Comparison of ENCODE assay signal across 29 cellular contexts in genomic region chr11:120857508-120857907, GRCh38.
"Had no signal": no experiment of that assay in that cellular context is flagged by ENCODE, and none has a peak within 500 bp of the region (broad histone marks: within the 10 kb centered on the region; RNA-seq: fewer than 3 reads in every experiment).

No MANE protein-coding gene starts in this region.

- H3K4me3 ChIP-seq: ovary, psoas muscle, right lobe of liver, sigmoid colon, suprapubic skin, testis, tibial artery, transverse colon, upper lobe of right lung, uterus had no signal

- H3K27ac Mint-ChIP-seq: naive thymus-derived CD8-positive, alpha-beta T cell; nephron progenitor cell; stimulated activated memory B cell treated with anti-CD40 and anti-IgM and Interleukin-4, amounts not matched to agents 10 μg/mL and 1 μg/mL and 100 μg/mL, for 72 hours; stimulated activated naive CD8-positive, alpha-beta T cell treated with anti-CD3 and anti-CD28 coated beads, Interleukin-15, amount 100 ng/mL, for 72 hours; type B pancreatic cell had no signal

- H3K36me3 Mint-ChIP-seq: naive thymus-derived CD8-positive, alpha-beta T cell; stimulated activated memory B cell treated with anti-CD40 and anti-IgM and Interleukin-4, amounts not matched to agents 10 μg/mL and 1 μg/mL and 100 μg/mL, for 72 hours; type B pancreatic cell had no signal

- H3K9me3 ChIP-seq: neutrophil, ovary, psoas muscle, right lobe of liver, sigmoid colon, suprapubic skin, testis, tibial artery, transverse colon, upper lobe of right lung, uterus had no signal

- H3K4me3 Mint-ChIP-seq: naive thymus-derived CD8-positive, alpha-beta T cell; nephron progenitor cell; neural crest cell; stimulated activated memory B cell treated with anti-CD40 and anti-IgM and Interleukin-4, amounts not matched to agents 10 μg/mL and 1 μg/mL and 100 μg/mL, for 72 hours; stimulated activated naive CD8-positive, alpha-beta T cell treated with anti-CD3 and anti-CD28 coated beads, Interleukin-15, amount 100 ng/mL, for 72 hours; type B pancreatic cell had no signal

- H3K4me1 Mint-ChIP-seq: naive thymus-derived CD8-positive, alpha-beta T cell; nephron progenitor cell; stimulated activated memory B cell treated with anti-CD40 and anti-IgM and Interleukin-4, amounts not matched to agents 10 μg/mL and 1 μg/mL and 100 μg/mL, for 72 hours; stimulated activated naive CD8-positive, alpha-beta T cell treated with anti-CD3 and anti-CD28 coated beads, Interleukin-15, amount 100 ng/mL, for 72 hours had no signal

- ATAC-seq: naive thymus-derived CD8-positive, alpha-beta T cell; psoas muscle; right cardiac atrium; right lobe of liver; stimulated activated memory B cell treated with anti-CD40 and anti-IgM and Interleukin-4, amounts not matched to agents 10 μg/mL and 1 μg/mL and 100 μg/mL, for 72 hours; stimulated activated naive CD8-positive, alpha-beta T cell treated with anti-CD3 and anti-CD28 coated beads, Interleukin-15, amount 100 ng/mL, for 72 hours; upper lobe of right lung had no signal

- DNase-seq: naive thymus-derived CD8-positive, alpha-beta T cell; nephron progenitor cell; nucleus accumbens; ovary; posterior cingulate gyrus; psoas muscle; right cardiac atrium; right lobe of liver; sigmoid colon; small intestine; stimulated activated CD4-positive, alpha-beta T cell treated with anti-CD3 and anti-CD28 coated beads, Interleukin-15, amount 100 ng/mL, for 24 hours; stimulated activated CD4-positive, alpha-beta T cell treated with anti-CD3 and anti-CD28 coated beads, Interleukin-2, amount 100 ng/mL, for 24 hours; stimulated activated CD4-positive, alpha-beta T cell treated with anti-CD3 and anti-CD28 coated beads, Interleukin-2, amount 100 ng/mL, for 48 hours; stimulated activated CD4-positive, alpha-beta T cell treated with anti-CD3 and anti-CD28 coated beads, Interleukin-4, amount 100 ng/mL, for 24 hours; stimulated activated naive CD4-positive, alpha-beta T cell; stimulated activated naive CD8-positive, alpha-beta T cell treated with anti-CD3 and anti-CD28 coated beads, Interleukin-15, amount 100 ng/mL, for 72 hours; stimulated activated naive CD8-positive, alpha-beta T cell treated with anti-CD3 and anti-CD28 coated beads, Interleukin-15, Interleukin-2, amounts not matched to agents 100 U/mL and 50 U/mL, for 24 hours; substantia nigra; testis; tibial artery; transverse colon; upper lobe of right lung; uterus had no signal

- H3K27me3 ChIP-seq: neutrophil, ovary, right lobe of liver, testis, transverse colon, upper lobe of right lung, uterus had no signal

- H3K9me3 Mint-ChIP-seq: naive thymus-derived CD8-positive, alpha-beta T cell; nephron progenitor cell; neural crest cell; stimulated activated memory B cell treated with anti-CD40 and anti-IgM and Interleukin-4, amounts not matched to agents 10 μg/mL and 1 μg/mL and 100 μg/mL, for 72 hours; stimulated activated naive CD8-positive, alpha-beta T cell treated with anti-CD3 and anti-CD28 coated beads, Interleukin-15, amount 100 ng/mL, for 72 hours; type B pancreatic cell had no signal

- H3K27ac ChIP-seq: neutrophil, ovary, parathyroid adenoma, psoas muscle, right lobe of liver, sigmoid colon, suprapubic skin, testis, tibial artery, transverse colon, upper lobe of right lung, uterus had no signal

- H3K36me3 ChIP-seq: neutrophil, ovary, right lobe of liver, sigmoid colon, suprapubic skin, tibial artery, transverse colon, upper lobe of right lung, uterus had no signal

- H3K4me1 ChIP-seq: parathyroid adenoma, psoas muscle, right lobe of liver, sigmoid colon, suprapubic skin, testis, tibial artery, transverse colon, upper lobe of right lung, uterus had no signal
